8 cellular contexts compared by ENCODE assay signal in the genomic region with DNA sequence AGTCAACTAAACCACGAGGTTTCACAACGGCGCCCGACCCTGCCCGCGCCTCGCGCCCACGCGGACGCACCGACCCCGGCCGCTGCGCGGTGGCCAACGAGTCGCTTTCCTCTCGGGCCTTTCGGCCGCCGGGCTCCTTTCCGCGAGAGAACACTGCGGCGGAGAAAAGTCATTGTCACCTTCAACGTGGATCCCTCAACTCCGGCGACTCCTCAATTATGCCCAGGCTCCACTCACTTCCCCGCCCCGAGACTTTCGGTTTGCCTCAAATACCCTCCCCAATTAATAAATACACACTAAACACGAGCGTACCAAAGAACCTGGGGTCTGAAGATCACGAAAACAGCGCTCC. TPM values are rescaled to one million over a fixed set of nuclear protein-coding genes. Genes with fewer than 3 reads are reported as not detected.
DNase-seq lines count a peak whose midpoint lies in the region; ATAC-seq, FAIRE-seq and TF ChIP-seq lines count a peak whose summit lies in the region.

No MANE protein-coding gene starts in this region.

- no peak for TF ChIP-seq POLR2A in Peyer's patch (IDR thresholded peaks at IDR 0.05)

- under 1% methylated on average over 22 of the region's 36 CpGs for WGBS in mesenchymal stem cell

- no peak for ATAC-seq in stimulated activated naive CD8-positive, alpha-beta T cell treated with anti-CD3 and anti-CD28 coated beads, Interleukin-15, amount 100 ng/mL, for 72 hours
- ATAC-seq in HG02884 (IDR thresholded peaks at IDR 0.05; ENCODE audit: unreplicated experiment): no peak

- peak overlapping the region; percentile 56 for H2AFZ ChIP-seq in mesenchymal stem cell (ENCODE audit: low read depth, low read length)

- H2BK5ac ChIP-seq in mesenchymal stem cell (ENCODE audit: low read depth, low read length, poor library complexity, severe bottlenecking): peak overlapping the region; percentile 68

- H2BK15ac ChIP-seq in mesenchymal stem cell (ENCODE audit: low read depth, poor library complexity, severe bottlenecking): peak overlapping the region; percentile 67

- no peak for TF ChIP-seq CTCF in GM20000 (IDR thresholded peaks at IDR 0.05; ENCODE audit: extremely low read depth, missing control alignments)
- no peak for TF ChIP-seq CTCF in Peyer's patch (IDR thresholded peaks at IDR 0.05)
- TF ChIP-seq CTCF in bronchial epithelial cell (IDR thresholded peaks at IDR 0.05; ENCODE audit: insufficient read depth, low read length, severe bottlenecking): no peak

- H3K14ac ChIP-seq in mesenchymal stem cell (ENCODE audit: low read length in 2 of 2): peak overlapping the region in 1 of 2 experiments; percentile 86

- H3K27me3 ChIP-seq in Peyer's patch (no peaks in the 10 kb centered on the region), bronchial epithelial cell (ENCODE audit: control insufficient read depth, insufficient read depth, low read length) (no peaks in the 10 kb centered on the region), mesenchymal stem cell (ENCODE audit: control insufficient read depth in 1 of 2, insufficient read depth in 1 of 2, low read length in 2 of 2) (no peaks in the 10 kb centered on the region)

- peak overlapping the region; percentile 70 for H2AK5ac ChIP-seq in mesenchymal stem cell (ENCODE audit: low read length, severe bottlenecking)

- H3K9ac ChIP-seq in mesenchymal stem cell (ENCODE audit: low read length): peak overlapping the region; percentile 89

- FAIRE-seq in bronchial epithelial cell (lab: Jason Lieb, UNC): no peak
- no peak for FAIRE-seq in HTR-8/SVneo (lab: Jason Lieb, UNC)

- H3K4me2 ChIP-seq in mesenchymal stem cell (ENCODE audit: low read length, poor library complexity, severe bottlenecking): peak overlapping the region; percentile 85

- H3K27ac Mint-ChIP-seq in stimulated activated naive CD8-positive, alpha-beta T cell treated with anti-CD3 and anti-CD28 coated beads, Interleukin-15, amount 100 ng/mL, for 72 hours: peak overlapping the region; percentile 96 to 98

- H2BK12ac ChIP-seq in mesenchymal stem cell (ENCODE audit: low read length in 2 of 2): peak overlapping the region; percentile 28 to 87

- peak overlapping the region; percentile 88 to 90 for H3K4me3 Mint-ChIP-seq in stimulated activated naive CD8-positive, alpha-beta T cell treated with anti-CD3 and anti-CD28 coated beads, Interleukin-15, amount 100 ng/mL, for 72 hours

- H3K4me1 ChIP-seq in Peyer's patch (peaks cover 0 to 12% (median 6%) of the 10 kb centered on the region in 4 donors), mesenchymal stem cell (ENCODE audit: control insufficient read depth, insufficient read depth, low read depth, low read length) (peaks cover 3% of the 10 kb centered on the region)

- H4K8ac ChIP-seq in mesenchymal stem cell (ENCODE audit: low read length): peak overlapping the region; percentile 91

- peak overlapping the region; percentile 86 to 96 (median 93) for H3K27ac ChIP-seq in Peyer's patch
- peak overlapping the region; percentile 85 for H3K27ac ChIP-seq in mesenchymal stem cell (ENCODE audit: low read length, poor library complexity, severe bottlenecking)

- H4K91ac ChIP-seq in mesenchymal stem cell (ENCODE audit: low read length): peak overlapping the region; percentile 57

- H3K4me1 Mint-ChIP-seq in stimulated activated naive CD8-positive, alpha-beta T cell treated with anti-CD3 and anti-CD28 coated beads, Interleukin-15, amount 100 ng/mL, for 72 hours: peaks cover 43% of the 10 kb centered on the region

- peak overlapping the region; percentile 90 to 94 for H3K4ac ChIP-seq in mesenchymal stem cell (ENCODE audit: low read depth in 1 of 2, low read length in 2 of 2)

- H3K27me3 Mint-ChIP-seq in stimulated activated naive CD8-positive, alpha-beta T cell treated with anti-CD3 and anti-CD28 coated beads, Interleukin-15, amount 100 ng/mL, for 72 hours: no peaks in the 10 kb centered on the region

- H3K9me3 Mint-ChIP-seq in stimulated activated naive CD8-positive, alpha-beta T cell treated with anti-CD3 and anti-CD28 coated beads, Interleukin-15, amount 100 ng/mL, for 72 hours: no peaks in the 10 kb centered on the region

- peak overlapping the region; percentile 67 to 89 (median 82) for H3K4me3 ChIP-seq in Peyer's patch
- peak overlapping the region; percentile 77 for H3K4me3 ChIP-seq in bronchial epithelial cell (ENCODE audit: low read depth, low read length)
- peak overlapping the region; percentile 85 for H3K4me3 ChIP-seq in mesenchymal stem cell (ENCODE audit: insufficient read depth in 1 of 2, low read depth in 1 of 2, low read length in 2 of 2)

- DNase-seq in GM20000 (ENCODE audit: low spot score): peak; percentile 47
- DNase-seq in Peyer's patch: peak in 2 of 3 donors; percentile 23 to 61
- no peak for DNase-seq in bronchial epithelial cell (ENCODE audit: low read depth)
- DNase-seq in mesenchymal stem cell: no peak
- DNase-seq in stimulated activated naive CD8-positive, alpha-beta T cell treated with anti-CD3 and anti-CD28 coated beads, Interleukin-15, amount 100 ng/mL, for 72 hours: peak; percentile 39 to 46
- DNase-seq in HTR-8/SVneo (ENCODE audit: insufficient read length, low spot score): no peak
- no peak for DNase-seq in activated effector memory CD4-positive, alpha-beta T cell treated with Interleukin-2 at 50 U/mL for 16 hours

- peaks cover 5% of the 10 kb centered on the region for H3K79me1 ChIP-seq in mesenchymal stem cell (replicated peaks; ENCODE audit: low read length, poor library complexity, severe bottlenecking)

- H3K36me3 ChIP-seq in Peyer's patch: no peaks in the 10 kb centered on the region
- H3K36me3 ChIP-seq in bronchial epithelial cell (ENCODE audit: control insufficient read depth, insufficient read depth, low read length): no peaks in the 10 kb centered on the region
- no peaks in the 10 kb centered on the region for H3K36me3 ChIP-seq in mesenchymal stem cell (ENCODE audit: control insufficient read depth in 1 of 2, insufficient read depth in 2 of 2, low read depth in 1 of 2, low read length in 2 of 2)

- no peaks in the 10 kb centered on the region for H3K9me3 ChIP-seq in Peyer's patch
- H3K9me3 ChIP-seq in mesenchymal stem cell (ENCODE audit: control insufficient read depth, low read length): no peaks in the 10 kb centered on the region

- peak overlapping the region; percentile 90 to 95 for H3K23ac ChIP-seq in mesenchymal stem cell (ENCODE audit: low read length in 2 of 2)

- peak overlapping the region; percentile 98 for H3K18ac ChIP-seq in mesenchymal stem cell (ENCODE audit: low read depth in 1 of 2, low read length in 2 of 2)

- H2BK120ac ChIP-seq in mesenchymal stem cell (ENCODE audit: low read depth, low read length): peak overlapping the region; percentile 61

RNA-seq across cellular contexts. Expression of a gene that starts 0.5 kb away (rescaled TPM):
- total RNA-seq in Peyer's patch: 100 to 1,000 TPM in 1 of 4 donors, 10 to 100 TPM in 3; 39.9 to 109 (median 53.7) TPM
- total RNA-seq in bronchial epithelial cell: 64.6 and 182 TPM in 2 replicates
- 33.9 TPM for polyA plus RNA-seq in mesenchymal stem cell (2013, experiment 1 of 2)
- 34.9 TPM for polyA plus RNA-seq in mesenchymal stem cell (2013, experiment 2 of 2)

Comparison
In these comparisons a context has a peak if more than half of its experiments do, and no peak if none do; other contexts are left out.
1. DNase-seq: peak in GM20000 (single experiment), Peyer's patch (2 of 3) and stimulated activated naive CD8-positive, alpha-beta T cell treated with anti-CD3 and anti-CD28 coated beads, Interleukin-15, amount 100 ng/mL, for 72 hours (2 of 2); none in bronchial epithelial cell (single experiment), mesenchymal stem cell (single experiment), HTR-8/SVneo (single experiment) and activated effector memory CD4-positive, alpha-beta T cell treated with Interleukin-2 at 50 U/mL for 16 hours (single experiment).
2. Peak in every context shown above with its lines, with median percentiles within 50 percentile points of each other: H3K4me3 ChIP-seq.